31 cellular contexts compared by ENCODE assay signal in the genomic region with DNA sequence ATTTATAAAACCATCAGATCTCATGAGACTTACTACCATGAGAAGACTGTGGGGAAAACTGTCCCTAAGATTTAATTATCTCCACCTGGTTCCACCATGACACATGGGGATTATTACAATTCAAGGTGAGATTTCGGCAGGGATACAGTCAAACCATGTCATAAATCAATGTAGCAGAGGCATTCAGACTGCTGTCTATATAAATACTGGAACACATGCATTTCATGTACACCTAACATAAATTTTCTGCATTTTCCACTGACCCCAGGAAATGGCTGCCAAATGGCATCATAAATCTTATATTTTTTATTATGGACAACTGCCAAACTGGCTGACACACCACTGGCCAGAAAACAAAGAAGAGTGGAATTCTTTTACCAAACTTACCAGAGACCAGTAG.
"Had no signal": no experiment of that assay in that cellular context is flagged by ENCODE, and none has a peak within 500 bp of the region (broad histone marks: within the 10 kb centered on the region; RNA-seq: fewer than 3 reads in every experiment).

No MANE protein-coding gene starts in this region.

- H3K27me3 Mint-ChIP-seq: activated B cell treated with CpG ODN at 0.5 μM for 24 hours; activated CD4-positive, alpha-beta memory T cell treated with anti-CD3 and anti-CD28 coated beads for 36 hours; activated CD4-positive, alpha-beta T cell treated with anti-CD3 and anti-CD28 coated beads, Interleukin-2, amount 10 ng/mL, durations not matched to agents 24 days and 14 days; activated CD8-positive, alpha-beta T cell treated with anti-CD3 and anti-CD28 coated beads for 36 hours; activated naive CD8-positive, alpha-beta T cell treated with anti-CD3 and anti-CD28 coated beads for 36 hours had no signal

- H3K27me3 ChIP-seq: adrenal gland, body of pancreas, brain microvascular endothelial cell, breast epithelium had no signal

- H3K4me3 ChIP-seq: adrenal gland, body of pancreas, breast epithelium had no signal

- H3K4me1 ChIP-seq: adrenal gland, body of pancreas, breast epithelium had no signal

- DNase-seq: activated B cell treated with CpG ODN at 0.5 μM for 24 hours; activated CD4-positive, alpha-beta memory T cell treated with anti-CD3 and anti-CD28 coated beads for 36 hours; activated CD4-positive, alpha-beta T cell treated with anti-CD3 and anti-CD28 coated beads for 4 hours; activated CD4-positive, alpha-beta T cell treated with anti-CD3 and anti-CD28 coated beads, Interleukin-2, amount 10 ng/mL, durations not matched to agents 24 days and 14 days; activated CD4-positive, alpha-beta T cell treated with anti-CD3 and anti-CD28 coated beads, Interleukin-2, amount 50 U/mL, for 1 hour; activated CD4-positive, alpha-beta T cell treated with anti-CD3 and anti-CD28 coated beads, Interleukin-2, amount 50 U/mL, for 4 hours; activated CD4-positive, CD25-positive, alpha-beta regulatory T cell treated with anti-CD3 and anti-CD28 coated beads, Interleukin-2, amount 50 U/mL, for 72 hours; activated CD8-positive, alpha-beta memory T cell treated with anti-CD3 and anti-CD28 coated beads, Interleukin-2, amount 50 U/mL, for 4 hours; activated CD8-positive, alpha-beta T cell treated with anti-CD3 and anti-CD28 coated beads for 36 hours; activated effector memory CD4-positive, alpha-beta T cell treated with anti-CD3 and anti-CD28 coated beads, Interleukin-2, amount 50 U/mL, for 16 hours; activated gamma-delta T cell treated with Interleukin-2 at 50 U/mL for 16 hours; activated naive CD4-positive, alpha-beta T cell; activated naive CD4-positive, alpha-beta T cell treated with anti-CD3 and anti-CD28 coated beads for 36 hours; activated naive CD4-positive, alpha-beta T cell treated with anti-CD3 and anti-CD28 coated beads, Interleukin-2, amount 50 U/mL, for 16 hours; activated naive CD8-positive, alpha-beta T cell treated with anti-CD3 and anti-CD28 coated beads for 36 hours; activated T-cell treated with anti-CD3 and anti-CD28 coated beads for 4 hours; activated T-cell treated with anti-CD3 and anti-CD28 coated beads, Interleukin-2, amount 50 U/mL, for 1 hour; activated T-cell treated with anti-CD3 and anti-CD28 coated beads, Interleukin-2, amount 50 U/mL, for 48 hours; adrenal gland; amniotic stem cell; aorta; body of pancreas; brain microvascular endothelial cell; central memory CD4-positive, alpha-beta T cell; T-helper 2 cell; T-helper 9 cell had no signal

- H3K4me1 Mint-ChIP-seq: activated B cell treated with CpG ODN at 0.5 μM for 24 hours; activated CD4-positive, alpha-beta T cell treated with anti-CD3 and anti-CD28 coated beads, Interleukin-2, amount 10 ng/mL, durations not matched to agents 24 days and 14 days; activated naive CD8-positive, alpha-beta T cell treated with anti-CD3 and anti-CD28 coated beads for 36 hours had no signal

- H3K36me3 ChIP-seq: adrenal gland, brain microvascular endothelial cell, breast epithelium had no signal

- H3K4me3 Mint-ChIP-seq: activated B cell treated with CpG ODN at 0.5 μM for 24 hours; activated CD4-positive, alpha-beta memory T cell treated with anti-CD3 and anti-CD28 coated beads for 36 hours; activated CD4-positive, alpha-beta T cell treated with anti-CD3 and anti-CD28 coated beads, Interleukin-2, amount 10 ng/mL, durations not matched to agents 24 days and 14 days; activated CD8-positive, alpha-beta T cell treated with anti-CD3 and anti-CD28 coated beads for 36 hours; activated naive CD4-positive, alpha-beta T cell treated with anti-CD3 and anti-CD28 coated beads for 36 hours; activated naive CD8-positive, alpha-beta T cell treated with anti-CD3 and anti-CD28 coated beads for 36 hours; T-helper 1 cell treated with Interleukin-12 subunit alpha and Interleukin-12 subunit beta and Interleukin-4 antibody, amounts not matched to agents 30 μg/mL and 1 μg/mL, for 36 hours; T-helper 2 cell treated with Interferon-gamma antibody and Interleukin-4, amounts not matched to agents 5 μg/mL and 100 μg/mL, for 36 hours had no signal

- H3K9me3 ChIP-seq: adrenal gland, body of pancreas, breast epithelium had no signal

- ATAC-seq: activated CD8-positive, alpha-beta T cell treated with anti-CD3 and anti-CD28 coated beads for 36 hours; activated naive CD4-positive, alpha-beta T cell treated with anti-CD3 and anti-CD28 coated beads, Interleukin-2, amount 50 U/mL, for 72 hours; body of pancreas had no signal

- H3K36me3 Mint-ChIP-seq: activated CD4-positive, alpha-beta memory T cell treated with anti-CD3 and anti-CD28 coated beads for 36 hours; activated naive CD4-positive, alpha-beta T cell treated with anti-CD3 and anti-CD28 coated beads, Interleukin-2, amount 50 U/mL, for 72 hours; activated naive CD8-positive, alpha-beta T cell treated with anti-CD3 and anti-CD28 coated beads for 36 hours had no signal

- H3K27ac ChIP-seq: adrenal gland, body of pancreas, brain microvascular endothelial cell, breast epithelium, VCaP had no signal

- H3K9me3 Mint-ChIP-seq: activated CD4-positive, alpha-beta memory T cell treated with anti-CD3 and anti-CD28 coated beads for 36 hours; activated CD4-positive, alpha-beta T cell treated with anti-CD3 and anti-CD28 coated beads, Interleukin-2, amount 10 ng/mL, durations not matched to agents 24 days and 14 days had no signal
